Comparison of ENCODE assay signal across 8 cellular contexts in genomic region chr22:39351689-39352214, GRCh38. TPM values are rescaled to one million over a fixed set of nuclear protein-coding genes. Genes with fewer than 3 reads are reported as not detected.
DNase-seq lines count a peak whose midpoint lies in the region; ATAC-seq, FAIRE-seq and TF ChIP-seq lines count a peak whose summit lies in the region.

No MANE protein-coding gene starts in this region.

- peak overlapping the region; percentile 88 for H3K4me3 ChIP-seq in Loucy (ENCODE audit: low read length, poor library complexity, severe bottlenecking)
- no peak overlapping the region for H3K4me3 ChIP-seq in osteoblast (ENCODE audit: insufficient read depth, low read length)

- H3K79me2 ChIP-seq in Loucy (ENCODE audit: insufficient read depth, low read length) (peaks cover 40% of the 10 kb centered on the region), osteoblast (ENCODE audit: insufficient read depth, low read length) (no peaks in the 10 kb centered on the region)

- peak overlapping the region; percentile 13; the same call in 1 of the 2 replicates for H2AFZ ChIP-seq in Loucy (ENCODE audit: low read length)
- H2AFZ ChIP-seq in osteoblast (ENCODE audit: low read length), result no peak overlapping the region

- TF ChIP-seq CTCF in Loucy (conservative IDR thresholded peaks at IDR 0.05; ENCODE audit: low read length) (0 out of 2 replicates have a peak, but pooled peaks have one; percentile 16), osteoblast (IDR thresholded peaks at IDR 0.05; ENCODE audit: extremely low read depth, low read depth, low read length) (no peak), D721Med (IDR thresholded peaks at IDR 0.05; ENCODE audit: insufficient read depth, missing control alignments) (no peak)

- H3K4me2 ChIP-seq in Loucy (ENCODE audit: low read depth, low read length, poor library complexity, severe bottlenecking), result peak overlapping the region; percentile 93
- H3K4me2 ChIP-seq in osteoblast (ENCODE audit: insufficient read depth, low read length), result no peak overlapping the region

- FAIRE-seq in D721Med (lab: Jason Lieb, UNC), result no peak

- peaks cover 5% of the 10 kb centered on the region; the same call in 1 of the 2 replicates for H3F3A ChIP-seq in Loucy (ENCODE audit: low read depth)

- no peaks in the 10 kb centered on the region for H3K9me2 ChIP-seq in Loucy (replicated peaks; ENCODE audit: low read depth, low read length)

- peaks cover 6% of the 10 kb centered on the region for H4K20me1 ChIP-seq in Loucy (ENCODE audit: insufficient read depth, low read length, poor library complexity, severe bottlenecking)
- H4K20me1 ChIP-seq in osteoblast (ENCODE audit: insufficient read depth, low read length), result no peaks in the 10 kb centered on the region

- intact Hi-C loops in Right ventricle myocardium inferior (cut with DNase I), result no loop called here

- H3K9ac ChIP-seq in Loucy (ENCODE audit: low read depth, low read length, poor library complexity, severe bottlenecking), result peak overlapping the region; percentile 84

- ATAC-seq in HG03095 (IDR thresholded peaks at IDR 0.05; ENCODE audit: unreplicated experiment) (no peak), Right ventricle myocardium inferior (no peak)

- H3K36me3 ChIP-seq in Loucy (ENCODE audit: insufficient read depth, low read length) (no peaks in the 10 kb centered on the region), osteoblast (ENCODE audit: insufficient read depth, low read length) (no peaks in the 10 kb centered on the region)

- H3K9me3 ChIP-seq in Loucy (ENCODE audit: insufficient read depth, low read depth, low read length) (no peaks in the 10 kb centered on the region), osteoblast (ENCODE audit: low read depth, low read length) (no peaks in the 10 kb centered on the region)

- peak; percentile 49 for DNase-seq in GDM1 (lab: John Stamatoyannopoulos, UW)
- DNase-seq in cerebellar cortex (ENCODE audit: low spot score), result peak; percentile 54
- peak; percentile 93 for DNase-seq in osteoblast (ENCODE audit: insufficient read length, low spot score, missing footprints)
- no peak for DNase-seq in kidney glomerular epithelial cell (lab: John Stamatoyannopoulos, UW)
- no peak for DNase-seq in D721Med (ENCODE audit: insufficient read length, low spot score)
- no peak for DNase-seq in Right ventricle myocardium inferior (ENCODE audit: missing footprints)

- H3K27me3 ChIP-seq in Loucy (ENCODE audit: insufficient read depth, low read length, poor library complexity, severe bottlenecking) (no peaks in the 10 kb centered on the region), osteoblast (ENCODE audit: insufficient read depth, low read length) (peaks cover 14% of the 10 kb centered on the region)

- no peak overlapping the region for H3K27ac ChIP-seq in osteoblast (ENCODE audit: low read depth, low read length)

- H3K4me1 ChIP-seq in Loucy (ENCODE audit: insufficient read depth, low read length, poor library complexity, severe bottlenecking) (peaks cover 41% of the 10 kb centered on the region), osteoblast (ENCODE audit: insufficient read depth, low read length) (peaks cover 4% of the 10 kb centered on the region)

RNA-seq across cellular contexts. Expression of gene SYNGR1, which starts 2.0 kb away (rescaled TPM):
- total RNA-seq in osteoblast, result 2.1 and 3.6 TPM in 2 replicates
- 40.5 TPM for total RNA-seq in Right ventricle myocardium inferior

RNA-seq across cellular contexts. Expression of gene RPL3, which starts 32.3 kb away (rescaled TPM):
- 1,858 and 2,119 TPM in 2 replicates for total RNA-seq in osteoblast
- total RNA-seq in Right ventricle myocardium inferior, result 355 TPM

RNA-seq across cellular contexts. Expression of gene TAB1, which starts 47.8 kb away (rescaled TPM):
- total RNA-seq in osteoblast (12.7 TPM in 2 replicates), Right ventricle myocardium inferior (17.3 TPM)

Comparison
In these comparisons a context has a peak if more than half of its experiments do, and no peak if none do; other contexts are left out.
1. DNase-seq: peak in GDM1 (single experiment), cerebellar cortex (single experiment) and osteoblast (single experiment); none in kidney glomerular epithelial cell (single experiment), D721Med (single experiment) and Right ventricle myocardium inferior (single experiment).